Comparison of ENCODE assay signal across 8 cellular contexts in the genomic region with DNA sequence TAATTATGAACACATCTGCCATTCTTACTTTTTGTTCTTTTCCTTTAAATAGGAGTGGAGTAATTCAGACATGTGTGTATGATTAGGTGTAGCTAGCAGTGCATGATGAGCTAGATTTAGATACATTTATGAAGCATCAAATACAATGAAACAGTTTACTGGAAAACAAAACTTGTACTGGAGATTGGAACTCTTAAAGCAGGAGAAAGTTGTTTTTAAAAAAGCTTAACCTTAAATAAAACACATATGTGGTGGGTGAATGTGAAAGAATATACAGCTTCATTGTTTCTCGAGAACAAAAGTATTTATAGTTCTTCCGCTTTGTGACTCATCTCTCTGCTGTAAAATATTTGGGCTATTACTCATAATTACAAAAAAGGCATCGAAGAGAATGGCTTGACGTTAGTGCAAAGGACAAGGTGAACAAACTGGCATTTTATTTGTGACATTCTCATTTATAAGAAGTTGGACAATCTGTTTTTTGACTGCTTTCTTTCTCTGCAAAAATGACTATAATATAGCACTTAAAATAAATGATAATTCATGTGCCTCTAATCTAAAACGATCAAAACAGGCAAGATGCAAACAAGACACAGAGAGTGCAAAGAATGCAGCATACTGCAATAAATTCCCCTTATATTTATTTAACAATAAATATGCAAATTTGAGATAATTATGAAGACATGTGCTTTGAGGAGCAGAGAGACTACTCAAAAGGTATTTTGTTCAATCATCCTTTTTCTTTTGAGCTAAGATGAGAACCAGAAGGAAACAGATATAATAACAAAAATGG.
DNase-seq lines count a peak whose midpoint lies in the region; ATAC-seq, FAIRE-seq and TF ChIP-seq lines count a peak whose summit lies in the region.

No MANE protein-coding gene starts in this region.

- H3K27ac ChIP-seq in pancreas, result no peak overlapping the region
- H3K27ac ChIP-seq in upper lobe of left lung, result no peak overlapping the region

- H3K36me3 ChIP-seq in adipocyte (ENCODE audit: control insufficient read depth, insufficient read depth, low read length, severe bottlenecking) (no peaks in the 10 kb centered on the region), pancreas (no peaks in the 10 kb centered on the region), upper lobe of left lung (no peaks in the 10 kb centered on the region)

- H3K4me1 ChIP-seq in adipocyte (ENCODE audit: control insufficient read depth, insufficient read depth, low read length) (peaks cover 12% of the 10 kb centered on the region), pancreas (no peaks in the 10 kb centered on the region), upper lobe of left lung (no peaks in the 10 kb centered on the region)

- no peaks in the 10 kb centered on the region for H3K27me3 ChIP-seq in adipocyte (replicated peaks; ENCODE audit: control insufficient read depth, insufficient read depth, low read length)
- no peaks in the 10 kb centered on the region for H3K27me3 ChIP-seq in pancreas
- no peaks in the 10 kb centered on the region for H3K27me3 ChIP-seq in upper lobe of left lung

- H3K9ac ChIP-seq in adipocyte (ENCODE audit: low read length), result no peak overlapping the region

- H3K4me3 ChIP-seq in adipocyte (ENCODE audit: low read length), result peak overlapping the region; percentile 51
- H3K4me3 ChIP-seq in pancreas, result no peak overlapping the region
- no peak overlapping the region for H3K4me3 ChIP-seq in upper lobe of left lung

- H3K9me3 ChIP-seq in adipocyte (ENCODE audit: control insufficient read depth, low read length) (no peaks in the 10 kb centered on the region), pancreas (no peaks in the 10 kb centered on the region), upper lobe of left lung (no peaks in the 10 kb centered on the region)

- no peak for TF ChIP-seq POLR2A in upper lobe of left lung (IDR thresholded peaks at IDR 0.05)

- FAIRE-seq in pancreas (lab: Jason Lieb, UNC), result peak; percentile 39

- peak; percentile 95 for ATAC-seq in GM19035 (IDR thresholded peaks at IDR 0.05; ENCODE audit: unreplicated experiment)
- peak; percentile 73 for ATAC-seq in HG03135 (IDR thresholded peaks at IDR 0.05; ENCODE audit: unreplicated experiment)
- ATAC-seq in pancreas, result peak in 1 of 4 donors; percentile 14
- ATAC-seq in upper lobe of left lung (ENCODE audit: low FRiP score in 2 of 2), result no peak

- TF ChIP-seq EP300 in upper lobe of left lung (IDR thresholded peaks at IDR 0.05), result no peak

- intact Hi-C loops in pancreas (cut with DNase I), result no loop called here

- WGBS in pancreas, 2 donors, result 44 to 49% methylated on average over 5 of the region's 5 CpGs
- 53 to 61% methylated on average over 5 of the region's 5 CpGs for WGBS in upper lobe of left lung, 2 donors

- DNase-seq in adipocyte (ENCODE audit: low read depth) (peak; percentile 85), pancreas (no peak), T1000 (lab: John Stamatoyannopoulos, UW) (no peak), upper lobe of left lung (no peak), NCI-H1436 treated with DMSO at 0.1 percent for 48 hours (lab: John Stamatoyannopoulos, UW) (no peak), SHP77 (lab: John Stamatoyannopoulos, UW) (no peak)

- TF ChIP-seq CTCF in pancreas (IDR thresholded peaks at IDR 0.05), result no peak
- TF ChIP-seq CTCF in upper lobe of left lung (IDR thresholded peaks at IDR 0.05), result no peak

Comparison
In these comparisons a context has a peak if more than half of its experiments do, and no peak if none do; other contexts are left out.
1. ATAC-seq: peak in GM19035 (single experiment) and HG03135 (single experiment); none in upper lobe of left lung (0 of 2).